In the genomic region with DNA sequence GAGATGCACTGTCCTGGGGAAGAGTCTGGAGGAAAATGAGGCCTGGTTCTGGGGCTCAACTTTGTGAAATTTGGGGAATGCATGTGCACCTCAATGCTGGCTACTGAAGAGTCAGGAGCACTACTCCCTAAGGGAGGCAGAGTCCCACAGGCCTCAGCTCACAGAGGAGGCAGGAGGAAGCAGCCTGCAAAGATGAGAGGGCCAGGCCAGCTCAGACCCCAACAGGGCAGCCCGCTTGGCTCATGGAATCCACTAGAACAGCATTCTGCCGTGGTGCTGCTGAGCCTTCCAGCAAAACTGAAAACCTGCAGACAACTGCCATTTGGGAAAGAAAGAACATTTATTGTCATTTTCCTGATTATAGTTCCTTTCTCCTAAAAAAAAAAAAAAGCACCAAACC, we compare ENCODE assay signal across 17 cellular contexts.
"Had no signal": no experiment of that assay in that cellular context is flagged by ENCODE, and none has a peak within 500 bp of the region (broad histone marks: within the 10 kb centered on the region; RNA-seq: fewer than 3 reads in every experiment).

No MANE protein-coding gene starts in this region.

- ATAC-seq: gastroesophageal sphincter; left cardiac atrium; naive thymus-derived CD4-positive, alpha-beta T cell; stimulated activated effector memory CD8-positive, alpha-beta T cell treated with anti-CD3 and anti-CD28 coated beads, Interleukin-12 subunit alpha, Interleukin-12 subunit beta, amount 100 ng/mL, for 72 hours had no signal

- H3K36me3 ChIP-seq: esophagus squamous epithelium, left ventricle myocardium inferior, neutrophil, tibial artery, upper lobe of left lung had no signal

- H3K27me3 Mint-ChIP-seq: stimulated activated naive CD8-positive, alpha-beta T cell treated with anti-CD3 and anti-CD28 coated beads, Interleukin-15, Interleukin-2, amounts not matched to agents 100 ng/mL and 50 ng/mL, for 24 hours had no signal

- H3K27me3 ChIP-seq: esophagus squamous epithelium, gastroesophageal sphincter, neutrophil, upper lobe of left lung had no signal

- H3K4me1 Mint-ChIP-seq: immature natural killer cell; stimulated activated effector memory CD8-positive, alpha-beta T cell treated with anti-CD3 and anti-CD28 coated beads, Interleukin-12 subunit alpha, Interleukin-12 subunit beta, amount 100 ng/mL, for 72 hours had no signal

- H3K4me3 ChIP-seq: esophagus squamous epithelium, gastroesophageal sphincter, left ventricle myocardium inferior, tibial artery, upper lobe of left lung had no signal

- DNase-seq: central memory CD4-positive, alpha-beta T cell; effector memory CD4-positive, alpha-beta T cell; esophagus squamous epithelium; foreskin fibroblast; immature natural killer cell; left cardiac atrium; left ventricle myocardium inferior; naive thymus-derived CD4-positive, alpha-beta T cell; small intestine; stimulated activated CD4-positive, alpha-beta T cell treated with anti-CD3 and anti-CD28 coated beads, Interleukin-4, amount 100 ng/mL, for 1 hour; stimulated activated CD8-positive, alpha-beta memory T cell treated with anti-CD3 and anti-CD28 coated beads, Interleukin-4, amount 100 ng/mL, for 48 hours; tibial artery; upper lobe of left lung had no signal

- H3K27ac Mint-ChIP-seq: immature natural killer cell; naive thymus-derived CD4-positive, alpha-beta T cell; stimulated activated effector memory CD8-positive, alpha-beta T cell treated with anti-CD3 and anti-CD28 coated beads, Interleukin-12 subunit alpha, Interleukin-12 subunit beta, amount 100 ng/mL, for 72 hours; stimulated activated naive CD8-positive, alpha-beta T cell treated with anti-CD3 and anti-CD28 coated beads, Interleukin-15, Interleukin-2, amounts not matched to agents 100 ng/mL and 50 ng/mL, for 24 hours had no signal

- H3K27ac ChIP-seq: esophagus squamous epithelium, gastroesophageal sphincter, left ventricle myocardium inferior, neutrophil, tibial artery, upper lobe of left lung had no signal

- H3K9me3 ChIP-seq: esophagus squamous epithelium, neutrophil, upper lobe of left lung had no signal

- H3K4me3 Mint-ChIP-seq: immature natural killer cell; naive thymus-derived CD4-positive, alpha-beta T cell; stimulated activated effector memory CD8-positive, alpha-beta T cell treated with anti-CD3 and anti-CD28 coated beads, Interleukin-12 subunit alpha, Interleukin-12 subunit beta, amount 100 ng/mL, for 72 hours; stimulated activated naive CD8-positive, alpha-beta T cell treated with anti-CD3 and anti-CD28 coated beads, Interleukin-15, Interleukin-2, amounts not matched to agents 100 ng/mL and 50 ng/mL, for 24 hours had no signal

- H3K36me3 Mint-ChIP-seq: immature natural killer cell; naive thymus-derived CD4-positive, alpha-beta T cell; stimulated activated effector memory CD8-positive, alpha-beta T cell treated with anti-CD3 and anti-CD28 coated beads, Interleukin-12 subunit alpha, Interleukin-12 subunit beta, amount 100 ng/mL, for 72 hours had no signal

- H3K4me1 ChIP-seq: esophagus squamous epithelium, gastroesophageal sphincter, left ventricle myocardium inferior, tibial artery had no signal

- H3K9me3 Mint-ChIP-seq: immature natural killer cell; naive thymus-derived CD4-positive, alpha-beta T cell; stimulated activated effector memory CD8-positive, alpha-beta T cell treated with anti-CD3 and anti-CD28 coated beads, Interleukin-12 subunit alpha, Interleukin-12 subunit beta, amount 100 ng/mL, for 72 hours; stimulated activated naive CD8-positive, alpha-beta T cell treated with anti-CD3 and anti-CD28 coated beads, Interleukin-15, Interleukin-2, amounts not matched to agents 100 ng/mL and 50 ng/mL, for 24 hours had no signal
